ENCODE assay signal across 1 cellular context in genomic region chr7:4888161-4888560, GRCh38.
TF ChIP-seq lines count a peak whose summit lies in the region.

No MANE protein-coding gene starts in this region.

TF ChIP-seq in IMR-90, 13 proteins besides CTCF, POLR2A, EP300 and RAD21 (continued from another document):
- TF ChIP-seq CHD1 (IDR thresholded peaks at IDR 0.05; ENCODE audit: low read depth, low read length) (no peak), MAFK (IDR thresholded peaks at IDR 0.05; ENCODE audit: low read depth, low read length) (no peak), FOS (IDR thresholded peaks at IDR 0.05; ENCODE audit: low read depth, low read length) (no peak)
